Comparison of ENCODE assay signal across 8 cellular contexts in the genomic region with DNA sequence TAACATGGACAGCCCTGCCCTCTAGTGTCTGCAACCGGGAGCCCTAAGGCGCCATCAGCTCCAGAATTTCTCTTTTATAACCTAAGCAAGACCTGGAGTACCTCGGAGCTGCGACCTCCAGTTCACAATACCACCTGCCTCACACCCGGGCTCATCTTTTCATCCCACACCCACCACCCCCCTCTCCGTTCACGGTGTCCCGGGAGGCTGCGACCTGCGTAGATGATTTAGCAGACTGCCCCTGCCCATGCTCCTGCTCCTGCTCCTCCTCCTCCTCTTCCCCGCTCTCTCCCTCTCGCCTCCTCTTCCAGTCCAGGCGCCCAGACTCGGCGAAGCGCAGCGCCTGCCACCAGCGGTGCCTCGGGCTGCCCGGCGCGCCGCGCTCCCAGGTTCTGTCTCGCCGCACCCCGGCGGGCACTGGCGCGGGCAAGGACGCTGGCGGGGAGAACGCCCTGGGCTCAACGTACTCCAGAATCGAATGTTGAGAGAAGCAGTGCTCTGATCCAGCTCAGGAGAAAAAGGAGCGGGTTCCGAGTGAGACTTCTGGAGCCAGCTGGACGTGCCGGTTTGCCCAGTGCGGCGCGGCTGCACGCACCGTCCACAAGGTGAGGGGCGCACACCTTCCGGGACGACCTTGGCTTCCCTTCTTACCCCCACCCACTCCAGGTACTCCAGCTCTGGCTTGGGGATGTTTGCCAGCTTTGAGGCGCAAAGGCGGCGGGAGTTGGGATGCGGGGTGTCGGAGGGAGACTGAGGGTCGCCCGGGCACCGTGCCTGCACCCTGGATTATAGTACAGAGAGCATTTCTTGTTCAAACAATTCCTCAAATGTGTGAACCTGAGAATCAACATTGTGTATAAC. TPM values are rescaled to one million over a fixed set of nuclear protein-coding genes. Genes with fewer than 3 reads are reported as not detected.
DNase-seq lines count a peak whose midpoint lies in the region; ATAC-seq and TF ChIP-seq lines count a peak whose summit lies in the region.

A gene with protein sequence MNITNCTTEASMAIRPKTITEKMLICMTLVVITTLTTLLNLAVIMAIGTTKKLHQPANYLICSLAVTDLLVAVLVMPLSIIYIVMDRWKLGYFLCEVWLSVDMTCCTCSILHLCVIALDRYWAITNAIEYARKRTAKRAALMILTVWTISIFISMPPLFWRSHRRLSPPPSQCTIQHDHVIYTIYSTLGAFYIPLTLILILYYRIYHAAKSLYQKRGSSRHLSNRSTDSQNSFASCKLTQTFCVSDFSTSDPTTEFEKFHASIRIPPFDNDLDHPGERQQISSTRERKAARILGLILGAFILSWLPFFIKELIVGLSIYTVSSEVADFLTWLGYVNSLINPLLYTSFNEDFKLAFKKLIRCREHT (plus strand): TSS at position 310 of the 861 bp plus-strand sequence. CDS start 77,807 bp downstream, outside the sequence.

- H3K9me3 ChIP-seq in T-helper 17 cell (ENCODE audit: control insufficient read depth, low read length, poor library complexity, severe bottlenecking) = no peaks in the 10 kb centered on the region
- H3K9me3 ChIP-seq in ovary = no peaks in the 10 kb centered on the region
- H3K9me3 ChIP-seq in CD8-positive, alpha-beta T cell (ENCODE audit: low read length) = no peaks in the 10 kb centered on the region

- H3K4me3 Mint-ChIP-seq in Calu3 (ENCODE audit: low read depth, unreplicated experiment) (peak within 1 kb of the TSS; percentile 62), T-helper 17 cell (peak within 1 kb of the TSS; percentile 44)
- no peak within 1 kb of the TSS for H3K4me3 Mint-ChIP-seq in CD8-positive, alpha-beta T cell

- H3K27ac Mint-ChIP-seq in Calu3 (ENCODE audit: unreplicated experiment) (no peak within 1 kb of the TSS), T-helper 17 cell (no peak within 1 kb of the TSS)
- H3K27ac Mint-ChIP-seq in CD8-positive, alpha-beta T cell = no peak within 1 kb of the TSS

- peaks cover 9% of the 10 kb centered on the region for H3K4me1 Mint-ChIP-seq in Calu3 (ENCODE audit: low read depth, unreplicated experiment)
- peaks cover 3% of the 10 kb centered on the region for H3K4me1 Mint-ChIP-seq in T-helper 17 cell
- no peaks in the 10 kb centered on the region for H3K4me1 Mint-ChIP-seq in CD8-positive, alpha-beta T cell (ENCODE audit: low read depth)

- TF ChIP-seq EP300 in ovary (IDR thresholded peaks at IDR 0.05) = no peak

- H3K9me3 Mint-ChIP-seq in Calu3 (ENCODE audit: low read depth, unreplicated experiment) = no peaks in the 10 kb centered on the region
- H3K9me3 Mint-ChIP-seq in CD8-positive, alpha-beta T cell = no peaks in the 10 kb centered on the region

- H3K27me3 Mint-ChIP-seq in Calu3 (ENCODE audit: unreplicated experiment) = peaks cover 77% of the 10 kb centered on the region
- H3K27me3 Mint-ChIP-seq in T-helper 17 cell = peaks cover 61% of the 10 kb centered on the region
- H3K27me3 Mint-ChIP-seq in CD8-positive, alpha-beta T cell (ENCODE audit: low read depth) = peaks cover 28% of the 10 kb centered on the region

- BruUV-seq in Calu3 (replicated peaks; lab: Mats Ljungman, UMichigan) = no TSS peak

- TF ChIP-seq POLR2A in ovary (IDR thresholded peaks at IDR 0.05) = no peak

- H3K4me1 ChIP-seq in foreskin keratinocyte (no peaks in the 10 kb centered on the region), ovary (ENCODE audit: insufficient read depth) (no peaks in the 10 kb centered on the region)
- H3K4me1 ChIP-seq in CD8-positive, alpha-beta T cell (ENCODE audit: insufficient read depth, low read length) = no peaks in the 10 kb centered on the region

- DNase-seq in Calu3 (peak; percentile 66), HuH-7.5 (ENCODE audit: low spot score) (peak; percentile 67), T-helper 17 cell (no peak), foreskin keratinocyte (peak in 1 of 2 donors; percentile 8), ovary (peak; percentile 63 to 80 (median 72)), NCI-H226 (no peak)
- DNase-seq in CD8-positive, alpha-beta T cell = no peak

- intact Hi-C loops in Calu3 (cut with micrococcal nuclease; ENCODE audit: unreplicated experiment) (loop anchor here (2.0 to 10.0 kb wide), 7 partner anchors 79 to 1295 kb away; a partner anchor contains a TSS), ovary (cut with DNase I) (loop anchor here in 1 of 4 donors (2.0 to 10.0 kb wide), 2 partner anchors 1015 to 1173 kb away; no protein-coding TSS in a partner anchor)
- intact Hi-C loops in CD8-positive, alpha-beta T cell (cut with DNase I, micrococcal nuclease) = no loop called here

- no peaks in the 10 kb centered on the region for H3K36me3 ChIP-seq in ovary
- no peaks in the 10 kb centered on the region for H3K36me3 ChIP-seq in CD8-positive, alpha-beta T cell (ENCODE audit: insufficient read depth, low read length)

- WGBS in ovary, 3 donors = 1 to 2% (median 1%) methylated on average over 55 of the region's 55 CpGs

- POLR2A ChIA-PET in CD8-positive, alpha-beta T cell (lab: Charles Lee) = interaction anchor here (0.9 kb wide), 1 partner anchor 8 kb away, joined by 3 read pairs; no protein-coding TSS in a partner anchor

- TF ChIP-seq CTCF in Calu3 (IDR thresholded peaks at IDR 0.05; ENCODE audit: unreplicated experiment) (no peak), foreskin keratinocyte (conservative IDR thresholded peaks at IDR 0.05) (peak; percentile 60), ovary (IDR thresholded peaks at IDR 0.05) (peak; percentile 32 to 60 (median 48))
- TF ChIP-seq CTCF in CD8-positive, alpha-beta T cell (IDR thresholded peaks at IDR 0.05) = no peak

- H3K27ac ChIP-seq in foreskin keratinocyte (no peak within 1 kb of the TSS), ovary (peak within 1 kb of the TSS in 1 of 2 donors; percentile 36)
- no peak within 1 kb of the TSS for H3K27ac ChIP-seq in CD8-positive, alpha-beta T cell (ENCODE audit: low read depth, low read length)

- ATAC-seq in GM19351 (IDR thresholded peaks at IDR 0.05; ENCODE audit: unreplicated experiment) = peak; percentile 80
- ATAC-seq in T-helper 17 cell = no peak
- ATAC-seq in foreskin keratinocyte = peak; percentile 85
- ATAC-seq in CD8-positive, alpha-beta T cell = no peak

- CTCF ChIA-PET in Calu3 (lab: Charles Lee) = interaction anchor here (0.6 to 2.3 kb wide), 4 partner anchors 27 to 1015 kb away, joined by 3 to 9 read pairs (median 3); no protein-coding TSS in a partner anchor
- CTCF ChIA-PET in CD8-positive, alpha-beta T cell (lab: Charles Lee) = no interaction called here

- H3K27me3 ChIP-seq in foreskin keratinocyte (peaks cover 42% of the 10 kb centered on the region), ovary (no peaks in the 10 kb centered on the region)
- no peaks in the 10 kb centered on the region for H3K27me3 ChIP-seq in CD8-positive, alpha-beta T cell (ENCODE audit: insufficient read depth, low read length)

- H3K36me3 Mint-ChIP-seq in Calu3 (ENCODE audit: insufficient read depth, unreplicated experiment) (no peaks in the 10 kb centered on the region), T-helper 17 cell (ENCODE audit: low read depth) (peaks cover 4% of the 10 kb centered on the region)
- no peaks in the 10 kb centered on the region for H3K36me3 Mint-ChIP-seq in CD8-positive, alpha-beta T cell

- peak within 1 kb of the TSS; percentile 48 for H3K4me3 ChIP-seq in ovary
- H3K4me3 ChIP-seq in CD8-positive, alpha-beta T cell (ENCODE audit: low read depth, low read length) = no peak within 1 kb of the TSS

RNA-seq across cellular contexts. Expression of the gene that starts here (rescaled TPM):
- total RNA-seq in Calu3 (2022) (not detected in 2 replicates), T-helper 17 cell (not detected), foreskin keratinocyte (not detected in 2 replicates), ovary (1 to 10 TPM in 3 of 7 donors, under 1 TPM in 4; 0.60 to 4.4 (median 0.89) TPM)
- polyA plus RNA-seq in foreskin keratinocyte (not detected in 2 replicates), ovary (1 to 10 TPM; 1.1 to 4.1 TPM)
- total RNA-seq in CD8-positive, alpha-beta T cell = not detected

Comparison
In these comparisons a context has a peak if more than half of its experiments do, and no peak if none do; other contexts are left out.
1. Peak in DNase-seq in Calu3; RNA of the gene not detected or under 1 TPM.
2. Peak in ATAC-seq in foreskin keratinocyte; RNA of the gene not detected or under 1 TPM.
3. DNase-seq: peak in HuH-7.5 (single experiment) and ovary (5 of 5); none in T-helper 17 cell (0 of 3), CD8-positive, alpha-beta T cell (0 of 7) and NCI-H226 (single experiment).
4. CTCF ChIP-seq: peak in foreskin keratinocyte (single experiment) and ovary (3 of 3); none in Calu3 (single experiment) and CD8-positive, alpha-beta T cell (single experiment).